Comparison of ENCODE assay signal across 8 cellular contexts in genomic region chr1:117606608-117607261, GRCh38. TPM values are rescaled to one million over a fixed set of nuclear protein-coding genes. Genes with fewer than 3 reads are reported as not detected.
DNase-seq lines count a peak whose midpoint lies in the region; ATAC-seq and TF ChIP-seq lines count a peak whose summit lies in the region.

No MANE protein-coding gene starts in this region.

- H3K27ac Mint-ChIP-seq in glutamatergic neuron (ENCODE audit: unreplicated experiment) (no peak overlapping the region), progenitor cell of endocrine pancreas (peak overlapping the region; percentile 85)

- DNase-seq in NCI-H1105 treated with DMSO at 0.1 percent for 48 hours (lab: John Stamatoyannopoulos, UW) (peak; percentile 33), NCI-H1105 (lab: John Stamatoyannopoulos, UW) (no peak), OCI-M1 (lab: John Stamatoyannopoulos, UW) (peak; percentile 80), glutamatergic neuron (no peak), progenitor cell of endocrine pancreas (ENCODE audit: low spot score, unreplicated experiment) (peak; percentile 25), vagina (ENCODE audit: extremely low spot score in 2 of 2) (peak in 1 of 2 donors; percentile 96)
- peak; percentile 48 for DNase-seq in activated effector memory CD4-positive, alpha-beta T cell treated with Interleukin-2 at 50 U/mL for 16 hours

- intact Hi-C loops in vagina (cut with DNase I), result no loop called here

- H3K9me3 Mint-ChIP-seq in glutamatergic neuron (ENCODE audit: unreplicated experiment) (peaks cover 2% of the 10 kb centered on the region), progenitor cell of endocrine pancreas (ENCODE audit: low read depth) (no peaks in the 10 kb centered on the region)

- TF ChIP-seq POLR2A in vagina (IDR thresholded peaks at IDR 0.05), result no peak

- no peak for ATAC-seq in GM21825 (IDR thresholded peaks at IDR 0.05; ENCODE audit: unreplicated experiment)

- H3K36me3 Mint-ChIP-seq in glutamatergic neuron (ENCODE audit: unreplicated experiment), result no peaks in the 10 kb centered on the region
- H3K36me3 Mint-ChIP-seq in progenitor cell of endocrine pancreas (ENCODE audit: insufficient read depth), result peaks cover 5% of the 10 kb centered on the region

- peaks cover 26% of the 10 kb centered on the region for H3K4me1 ChIP-seq in vagina

- no peaks in the 10 kb centered on the region for H3K27me3 ChIP-seq in vagina

- H3K4me3 ChIP-seq in vagina, result peak overlapping the region; percentile 86 to 94

- H3K36me3 ChIP-seq in vagina, result no peaks in the 10 kb centered on the region

- no peaks in the 10 kb centered on the region for H3K9me3 ChIP-seq in vagina

- peak overlapping the region; percentile 83 for H3K27ac ChIP-seq in vagina

- H3K27me3 Mint-ChIP-seq in glutamatergic neuron (ENCODE audit: unreplicated experiment) (peaks cover 14% of the 10 kb centered on the region), progenitor cell of endocrine pancreas (no peaks in the 10 kb centered on the region)

- TF ChIP-seq CTCF in glutamatergic neuron (IDR thresholded peaks at IDR 0.05; ENCODE audit: partially characterized antibody, unreplicated experiment), result no peak
- no peak for TF ChIP-seq CTCF in progenitor cell of endocrine pancreas (IDR thresholded peaks at IDR 0.05; ENCODE audit: unreplicated experiment)
- no peak for TF ChIP-seq CTCF in vagina (IDR thresholded peaks at IDR 0.05)

- H3K4me3 Mint-ChIP-seq in glutamatergic neuron (ENCODE audit: unreplicated experiment), result peak overlapping the region; percentile 83
- peak overlapping the region; percentile 98 for H3K4me3 Mint-ChIP-seq in progenitor cell of endocrine pancreas (ENCODE audit: low read depth)

- H3K4me1 Mint-ChIP-seq in glutamatergic neuron (ENCODE audit: low read depth, unreplicated experiment) (no peaks in the 10 kb centered on the region), progenitor cell of endocrine pancreas (ENCODE audit: low read depth) (peaks cover 25% of the 10 kb centered on the region)

RNA-seq across cellular contexts. Expression of gene TENT5C, which starts 0.9 kb away (rescaled TPM):
- total RNA-seq in glutamatergic neuron (ENCODE audit: unreplicated experiment) (0.27 TPM), progenitor cell of endocrine pancreas (11.4 and 13.6 TPM in 2 replicates), vagina (4.2 TPM)

Comparison
In these comparisons a context has a peak if more than half of its experiments do, and no peak if none do; other contexts are left out.
1. DNase-seq: peak in NCI-H1105 treated with DMSO at 0.1 percent for 48 hours (single experiment), OCI-M1 (single experiment), activated effector memory CD4-positive, alpha-beta T cell treated with Interleukin-2 at 50 U/mL for 16 hours (single experiment) and progenitor cell of endocrine pancreas (single experiment); none in NCI-H1105 (single experiment) and glutamatergic neuron (single experiment).